ENCODE assay signal across 16 cellular contexts in the genomic region with DNA sequence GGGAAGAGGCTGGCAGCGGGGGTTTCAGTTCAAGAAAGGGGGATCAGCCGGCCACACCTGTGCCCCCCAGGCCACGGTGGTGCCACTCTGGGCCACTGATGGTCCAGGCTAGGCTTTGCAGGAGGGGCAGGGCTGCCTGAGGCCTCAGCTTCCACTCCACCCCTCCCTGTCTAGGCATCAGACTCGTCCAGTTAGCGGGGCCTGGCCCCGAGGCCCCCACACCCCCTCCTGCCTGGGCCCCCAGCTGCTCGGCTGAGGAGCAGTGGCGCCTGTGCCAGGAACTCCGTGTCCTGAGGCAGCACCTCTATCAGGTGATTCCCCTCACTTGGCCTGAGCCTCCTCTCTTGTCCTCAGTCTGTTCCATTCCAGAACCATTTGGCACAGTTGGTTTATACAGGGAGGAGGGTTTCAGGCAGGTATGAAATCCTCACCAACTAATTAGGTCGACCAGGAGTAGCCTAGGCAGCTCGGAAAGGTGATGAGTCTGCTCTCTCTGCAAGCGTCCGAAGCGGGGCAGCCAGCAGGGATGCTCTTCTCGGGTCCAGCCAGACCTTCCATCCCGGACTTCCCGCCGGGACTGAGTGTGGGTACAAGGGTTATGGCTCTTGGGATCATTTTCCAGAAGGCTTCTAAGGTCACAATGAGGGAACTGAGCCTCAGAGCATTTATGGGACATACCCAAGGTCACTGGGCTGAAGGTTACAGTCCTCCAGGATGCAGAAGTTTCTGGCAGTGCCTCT. TPM values are rescaled to one million over a fixed set of nuclear protein-coding genes. Genes with fewer than 3 reads are reported as not detected.
DNase-seq lines count a peak whose midpoint lies in the region; ATAC-seq, FAIRE-seq and TF ChIP-seq lines count a peak whose summit lies in the region.
"Had no signal": no experiment of that assay in that cellular context is flagged by ENCODE, and none has a peak within 500 bp of the region (broad histone marks: within the 10 kb centered on the region; RNA-seq: fewer than 3 reads in every experiment).

No MANE protein-coding gene starts in this region.

- TF ChIP-seq CTCF in kidney (IDR thresholded peaks at IDR 0.05; ENCODE audit: borderline replicate concordance, extremely low read depth, insufficient read depth) = no peak
- no peak for TF ChIP-seq CTCF in progenitor cell of endocrine pancreas (IDR thresholded peaks at IDR 0.05; ENCODE audit: unreplicated experiment)

- no peak overlapping the region for H3K4me3 ChIP-seq in CD4-positive, alpha-beta memory T cell (ENCODE audit: low read length in 2 of 2)
- no peak overlapping the region for H3K4me3 ChIP-seq in kidney (ENCODE audit: low read length in 2 of 2)
- H3K4me3 ChIP-seq: MG63 had no signal

- peaks cover 11 to 38% (median 24%) of the 10 kb centered on the region in 4 donors for H3K4me1 Mint-ChIP-seq in CD4-positive, alpha-beta memory T cell
- H3K4me1 Mint-ChIP-seq in T-helper 17 cell (peaks cover 31% of the 10 kb centered on the region), progenitor cell of endocrine pancreas (ENCODE audit: low read depth) (peaks cover 9% of the 10 kb centered on the region)

- ATAC-seq in T-helper 17 cell (no peak), GM19324 (IDR thresholded peaks at IDR 0.05; ENCODE audit: low FRiP score, unreplicated experiment) (no peak)
- ATAC-seq: Panc1, Right ventricle myocardium inferior had no signal

- no peaks in the 10 kb centered on the region for H3K27me3 ChIP-seq in CD4-positive, alpha-beta memory T cell (ENCODE audit: insufficient read depth, low read length)

- POLR2A ChIA-PET in CD4-positive, alpha-beta memory T cell (lab: Charles Lee; ENCODE audit: partially characterized antibody) = interaction anchor here (0.7 kb wide), 1 partner anchor 129 kb away, joined by 3 read pairs; no protein-coding TSS in a partner anchor

- H3K9me3 Mint-ChIP-seq in CD4-positive, alpha-beta memory T cell = no peaks in the 10 kb centered on the region
- H3K9me3 Mint-ChIP-seq in progenitor cell of endocrine pancreas (ENCODE audit: low read depth) = no peaks in the 10 kb centered on the region

- CTCF ChIA-PET in CD4-positive, alpha-beta memory T cell (lab: Charles Lee; ENCODE audit: partially characterized antibody) = no interaction called here

- H3K27me3 Mint-ChIP-seq in CD4-positive, alpha-beta memory T cell = peaks cover 1 to 4% of the 10 kb centered on the region in 2 donors
- H3K27me3 Mint-ChIP-seq in T-helper 17 cell (no peaks in the 10 kb centered on the region), progenitor cell of endocrine pancreas (peaks cover 38% of the 10 kb centered on the region)

- no peak for FAIRE-seq in kidney (lab: Jason Lieb, UNC)
- FAIRE-seq: D721Med, H54 had no signal

- H3K4me3 Mint-ChIP-seq in CD4-positive, alpha-beta memory T cell = peak overlapping the region in 5 of 8 donors; percentile 3 to 84 (median 43)
- H3K4me3 Mint-ChIP-seq in T-helper 17 cell (peak overlapping the region; percentile 88), progenitor cell of endocrine pancreas (ENCODE audit: low read depth) (peak overlapping the region; percentile 25)

- intact Hi-C loops in CD4-positive, alpha-beta memory T cell (cut with micrococcal nuclease) = no loop called here
- intact Hi-C loops in kidney (cut with DNase I) = no loop called here

- H3K36me3 Mint-ChIP-seq in CD4-positive, alpha-beta memory T cell = peaks cover 7 to 34% of the 10 kb centered on the region in 2 donors
- H3K36me3 Mint-ChIP-seq in T-helper 17 cell (ENCODE audit: low read depth) = peaks cover 5% of the 10 kb centered on the region
- H3K36me3 Mint-ChIP-seq in progenitor cell of endocrine pancreas (ENCODE audit: insufficient read depth) = peaks cover 14% of the 10 kb centered on the region

- H3K27ac ChIP-seq in CD4-positive, alpha-beta memory T cell (ENCODE audit: low read depth, low read length) = no peak overlapping the region
- no peak overlapping the region for H3K27ac ChIP-seq in kidney (ENCODE audit: low read depth in 2 of 2, low read length in 2 of 2)
- H3K27ac ChIP-seq: KMS-11 had no signal

- H3K36me3 ChIP-seq in CD4-positive, alpha-beta memory T cell (ENCODE audit: insufficient read depth, low read length) = no peaks in the 10 kb centered on the region
- no peaks in the 10 kb centered on the region for H3K36me3 ChIP-seq in kidney (ENCODE audit: control insufficient read depth in 1 of 2, insufficient read depth in 2 of 2, low read length in 2 of 2)
- H3K36me3 ChIP-seq: MG63 had no signal

- DNase-seq in CD4-positive, alpha-beta memory T cell = no peak
- no peak for DNase-seq in T-helper 17 cell
- peak; percentile 46 for DNase-seq in kidney
- DNase-seq in progenitor cell of endocrine pancreas (ENCODE audit: low spot score, unreplicated experiment) = no peak
- no peak for DNase-seq in DMS53 (lab: John Stamatoyannopoulos, UW)
- no peak for DNase-seq in germinal center (ENCODE audit: low spot score)
- DNase-seq: MG63, NCI-H187 treated with DMSO at 0.1 percent for 48 hours, NCI-H2171, NCI-H774 had no signal

- no peaks in the 10 kb centered on the region for H3K9me3 ChIP-seq in CD4-positive, alpha-beta memory T cell (ENCODE audit: control insufficient read depth in 1 of 2, low read length in 2 of 2)
- H3K9me3 ChIP-seq in T-helper 17 cell (ENCODE audit: control insufficient read depth, low read length, poor library complexity, severe bottlenecking) (no peaks in the 10 kb centered on the region), kidney (ENCODE audit: control insufficient read depth in 1 of 2, low read length in 2 of 2) (no peaks in the 10 kb centered on the region)
- H3K9me3 ChIP-seq: MG63 had no signal

- no peak overlapping the region for H3K9ac ChIP-seq in kidney (ENCODE audit: low read length in 2 of 2)
- H3K9ac ChIP-seq: KMS-11 had no signal

- peaks cover 19% of the 10 kb centered on the region for H3K4me1 ChIP-seq in CD4-positive, alpha-beta memory T cell (ENCODE audit: insufficient read depth, low read length)
- H3K4me1 ChIP-seq in kidney (ENCODE audit: control insufficient read depth in 1 of 2, insufficient read depth in 1 of 2, low read depth in 1 of 2, low read length in 2 of 2) = peaks cover 0 to 3% of the 10 kb centered on the region in 2 donors

- H3K27ac Mint-ChIP-seq in CD4-positive, alpha-beta memory T cell = peak overlapping the region in 1 of 7 donors; percentile 69
- H3K27ac Mint-ChIP-seq in T-helper 17 cell (peak overlapping the region; percentile 67), progenitor cell of endocrine pancreas (no peak overlapping the region)

RNA-seq across cellular contexts. Expression of gene NSG1, which starts 2.1 kb away (rescaled TPM):
- 10 to 100 TPM; 74.9 to 75.1 TPM for total RNA-seq in CD4-positive, alpha-beta memory T cell
- polyA plus RNA-seq in CD4-positive, alpha-beta memory T cell = 10 to 100 TPM; 48.8 to 82.6 TPM
- total RNA-seq in T-helper 17 cell = 10 to 100 TPM; 13.1 to 50.9 TPM
- total RNA-seq in kidney = 9.5 TPM
- polyA plus RNA-seq in kidney (ENCODE audit: insufficient read depth, low read depth, low replicate concordance) = 4.7 TPM
- 52.4 and 55.0 TPM in 2 replicates for total RNA-seq in progenitor cell of endocrine pancreas

Comparison
In these comparisons a context has a peak if more than half of its experiments do, and no peak if none do; other contexts are left out.
1. H3K4me3 Mint-ChIP-seq: peak in every context shown above with its lines; median percentile 88 in T-helper 17 cell; 43 in CD4-positive, alpha-beta memory T cell; 25 in progenitor cell of endocrine pancreas.